In the genomic region with DNA sequence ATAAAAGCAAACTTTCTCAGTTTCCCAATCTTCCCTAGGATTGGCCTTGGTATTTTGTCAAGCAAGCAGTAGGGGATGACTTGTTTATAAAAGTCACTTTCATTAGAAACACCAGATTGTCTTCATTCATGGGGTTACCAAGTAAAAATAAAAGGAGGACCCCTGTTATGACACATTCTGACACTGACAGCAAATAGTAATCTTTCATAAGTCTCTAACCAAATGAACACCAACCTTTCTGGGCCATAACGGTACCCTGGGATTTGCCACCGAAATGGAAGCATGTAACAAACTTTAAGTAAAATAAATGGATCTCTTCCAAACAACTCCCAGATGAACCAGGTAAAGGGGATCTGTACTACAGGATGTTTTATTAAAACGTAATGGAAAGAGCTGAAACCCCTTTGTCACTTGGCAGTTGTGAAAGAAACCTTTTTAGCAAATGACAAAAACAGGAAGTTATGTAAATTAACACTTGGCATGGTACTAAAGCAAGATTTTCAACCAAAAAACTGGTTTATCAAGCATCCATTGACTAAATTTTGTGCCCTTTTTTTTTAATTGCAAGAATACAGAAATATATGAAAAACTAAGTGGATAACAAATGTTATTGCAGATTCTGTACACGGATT, we compare ENCODE assay signal across 16 cellular contexts.
DNase-seq lines count a peak whose midpoint lies in the region; ATAC-seq, FAIRE-seq and TF ChIP-seq lines count a peak whose summit lies in the region.
"Had no signal": no experiment of that assay in that cellular context is flagged by ENCODE, and none has a peak within 500 bp of the region (broad histone marks: within the 10 kb centered on the region; RNA-seq: fewer than 3 reads in every experiment).

No MANE protein-coding gene starts in this region.

- H3K4me1 ChIP-seq in GM12878 (ENCODE audit: control insufficient read depth, insufficient read depth, low read length): peaks cover 9% of the 10 kb centered on the region; the same call in 1 of the 2 replicates
- H3K4me1 ChIP-seq: foreskin keratinocyte, pancreas, spleen, suprapubic skin had no signal

- no peaks in the 10 kb centered on the region for H3K36me3 ChIP-seq in GM12878 (ENCODE audit: control insufficient read depth in 2 of 2, insufficient read depth in 2 of 2, low read length in 1 of 2)
- H3K36me3 ChIP-seq: pancreas, spleen, suprapubic skin had no signal

- no peaks in the 10 kb centered on the region for H3K27me3 ChIP-seq in GM12878 (replicated peaks in 1 of 2; ENCODE audit: control insufficient read depth in 2 of 2, insufficient read depth in 2 of 2, low read length in 1 of 2)
- H3K27me3 ChIP-seq: foreskin keratinocyte, pancreas, spleen, suprapubic skin had no signal

- H3K36me3 Mint-ChIP-seq in mesothelial cell of epicardium: no peaks in the 10 kb centered on the region
- H3K36me3 Mint-ChIP-seq: CD14-positive monocyte had no signal

- no peak overlapping the region for H3K4me3 ChIP-seq in GM12878
- H3K4me3 ChIP-seq: pancreas, spleen, suprapubic skin had no signal

- no peak overlapping the region for H3K4me3 Mint-ChIP-seq in mesothelial cell of epicardium
- H3K4me3 Mint-ChIP-seq: CD14-positive monocyte; effector memory CD8-positive, alpha-beta T cell; HFFc6 had no signal

- in situ Hi-C loops in GM12878 (cut with MboI): no loop called here

- ATAC-seq in GM18868 (IDR thresholded peaks at IDR 0.05; ENCODE audit: unreplicated experiment) (peak; percentile 48), GM21723 (IDR thresholded peaks at IDR 0.05; ENCODE audit: unreplicated experiment) (peak; percentile 69), HG03469 (IDR thresholded peaks at IDR 0.05; ENCODE audit: unreplicated experiment) (peak; percentile 76), GM12878 (peak; percentile 54), HG03442 (IDR thresholded peaks at IDR 0.05; ENCODE audit: unreplicated experiment) (no peak)
- ATAC-seq: effector memory CD8-positive, alpha-beta T cell; foreskin keratinocyte; pancreas had no signal

- H3K9ac ChIP-seq in GM12878 (ENCODE audit: control insufficient read depth, insufficient read depth, low read length): no peak overlapping the region

- H3K27ac ChIP-seq in GM12878 (ENCODE audit: control insufficient read depth, insufficient read depth): no peak overlapping the region
- H3K27ac ChIP-seq: foreskin keratinocyte, pancreas, spleen, suprapubic skin had no signal

- RAD21 ChIA-PET in GM12878 (lab: Charles Lee; ENCODE audit: unreplicated experiment): interaction anchor here (0.9 kb wide), 1 partner anchor 88 kb away, joined by 3 read pairs; no protein-coding TSS in a partner anchor

- H3K9me3 Mint-ChIP-seq in mesothelial cell of epicardium: peaks cover 4% of the 10 kb centered on the region
- H3K9me3 Mint-ChIP-seq: effector memory CD8-positive, alpha-beta T cell had no signal

- TF ChIP-seq EP300 in GM12878 (IDR thresholded peaks at IDR 0.05; ENCODE audit: borderline replicate concordance in 1 of 2, control insufficient read depth in 1 of 2, low read depth in 2 of 2, low read length in 2 of 2): no peak

- POLR2A ChIA-PET in GM12878 (lab: Charles Lee): no interaction called here

- no peaks in the 10 kb centered on the region for H4K20me1 ChIP-seq in GM12878 (ENCODE audit: control insufficient read depth, insufficient read depth)

- H3K4me1 Mint-ChIP-seq in mesothelial cell of epicardium: no peaks in the 10 kb centered on the region
- H3K4me1 Mint-ChIP-seq: CD14-positive monocyte had no signal

- H3K4me2 ChIP-seq in GM12878 (ENCODE audit: control insufficient read depth, insufficient read depth): peak overlapping the region; percentile 9; the same call in 1 of the 2 replicates

- no peak for FAIRE-seq in GM12878 (lab: Jason Lieb, UNC)
- FAIRE-seq: bronchial epithelial cell, pancreas had no signal

- TF ChIP-seq CTCF in GM12878 (IDR thresholded peaks at IDR 0.05 in 2 of 3, conservative IDR thresholded peaks at IDR 0.05 in 1 of 3; ENCODE audit: control insufficient read depth in 2 of 3, extremely low read depth in 1 of 3, insufficient read depth in 1 of 3, low read depth in 3 of 3, low read length in 3 of 3): no peak
- no peak for TF ChIP-seq CTCF in mesothelial cell of epicardium (IDR thresholded peaks at IDR 0.05; ENCODE audit: unreplicated experiment)

- DNase-seq in GM12878 (ENCODE audit: low read depth, low spot score) (peak; percentile 2), COR-L47 (lab: John Stamatoyannopoulos, UW) (no peak), C1 segment of cervical spinal cord (lab: John Stamatoyannopoulos, UW) (no peak), mesothelial cell of epicardium (ENCODE audit: low spot score in 2 of 2, unreplicated experiment in 2 of 2) (no peak)
- DNase-seq: effector memory CD8-positive, alpha-beta T cell; foreskin keratinocyte; HFFc6; pancreas; spleen had no signal

- CTCF ChIA-PET in GM12878 (lab: Yijun Ruan, JAX): interaction anchor here (0.7 to 1.2 kb wide), 5 partner anchors 13 to 947 kb away, joined by 3 to 5 read pairs (median 3); no protein-coding TSS in a partner anchor

- intact Hi-C loops in GM12878 (cut with micrococcal nuclease; ENCODE audit: unreplicated experiment): no loop called here

- H3K27me3 Mint-ChIP-seq in mesothelial cell of epicardium (ENCODE audit: low read depth): peaks cover 3% of the 10 kb centered on the region

- no peak for TF ChIP-seq POLR2A in GM12878 (IDR thresholded peaks at IDR 0.05; ENCODE audit: low read depth, low read length)

- H2AFZ ChIP-seq in GM12878 (ENCODE audit: control insufficient read depth, low read depth, low read length): peak overlapping the region; percentile 34; the same call in 1 of the 2 replicates

- H3K79me2 ChIP-seq in GM12878 (ENCODE audit: control insufficient read depth, insufficient read depth, low read length): no peaks in the 10 kb centered on the region

- H3K27ac Mint-ChIP-seq in mesothelial cell of epicardium: no peak overlapping the region
- H3K27ac Mint-ChIP-seq: CD14-positive monocyte; effector memory CD8-positive, alpha-beta T cell; HFFc6 had no signal

- WGBS in GM12878 (ENCODE audit: insufficient coverage, insufficient replicate concordance, low lambda C conversion rate, missing lambda C conversion rate): 9% methylated on average over 4 of the region's 4 CpGs

- SMC1A ChIA-PET in GM12878 (lab: Charles Lee; ENCODE audit: uncharacterized antibody, unreplicated experiment): interaction anchor here (0.8 to 1.6 kb wide), 3 partner anchors 13 to 346 kb away, joined by 3 to 5 read pairs (median 4); no protein-coding TSS in a partner anchor

- no TSS peak for BruUV-seq in GM12878 (replicated peaks; lab: Mats Ljungman, UMichigan)

- TF ChIP-seq RAD21 in GM12878 (IDR thresholded peaks at IDR 0.05; ENCODE audit: insufficient read depth, low read depth, low read length): no peak

- no peaks in the 10 kb centered on the region for H3K9me3 ChIP-seq in GM12878 (replicated peaks; ENCODE audit: control insufficient read depth, insufficient read depth, low read length)
- H3K9me3 ChIP-seq: pancreas, spleen, suprapubic skin had no signal

TF ChIP-seq in GM12878, 131 proteins besides CTCF, POLR2A, EP300 and RAD21:
- TF ChIP-seq, protein P1, sequence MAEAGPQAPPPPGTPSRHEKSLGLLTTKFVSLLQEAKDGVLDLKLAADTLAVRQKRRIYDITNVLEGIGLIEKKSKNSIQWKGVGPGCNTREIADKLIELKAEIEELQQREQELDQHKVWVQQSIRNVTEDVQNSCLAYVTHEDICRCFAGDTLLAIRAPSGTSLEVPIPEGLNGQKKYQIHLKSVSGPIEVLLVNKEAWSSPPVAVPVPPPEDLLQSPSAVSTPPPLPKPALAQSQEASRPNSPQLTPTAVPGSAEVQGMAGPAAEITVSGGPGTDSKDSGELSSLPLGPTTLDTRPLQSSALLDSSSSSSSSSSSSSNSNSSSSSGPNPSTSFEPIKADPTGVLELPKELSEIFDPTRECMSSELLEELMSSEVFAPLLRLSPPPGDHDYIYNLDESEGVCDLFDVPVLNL (IDR thresholded peaks at IDR 0.05; ENCODE audit: low read depth, low read length): no peak
- TF ChIP-seq MYB (IDR thresholded peaks at IDR 0.05; ENCODE audit: borderline replicate concordance, low read depth, low read length) (no peak), MTA2 (IDR thresholded peaks at IDR 0.05; ENCODE audit: low read depth) (no peak)
